23 cellular contexts compared by ENCODE assay signal in genomic region chr12:6057693-6058092, GRCh38.
DNase-seq lines count a peak whose midpoint lies in the region; ATAC-seq and TF ChIP-seq lines count a peak whose summit lies in the region.
"Had no signal": no experiment of that assay in that cellular context is flagged by ENCODE, and none has a peak within 500 bp of the region (broad histone marks: within the 10 kb centered on the region; RNA-seq: fewer than 3 reads in every experiment).

No MANE protein-coding gene starts in this region.

- H3K4ac ChIP-seq in H9 (ENCODE audit: low read depth, low read length) (no peak overlapping the region), trophoblast cell (ENCODE audit: low read depth, low read length) (peak overlapping the region; percentile 25)

- H3T11ph ChIP-seq in H9 (ENCODE audit: low read length), result no peak overlapping the region

- H2BK120ac ChIP-seq in H9 (ENCODE audit: low read depth, low read length, poor library complexity, severe bottlenecking) (no peak overlapping the region), trophoblast cell (ENCODE audit: insufficient read depth, low read length, poor library complexity) (peak overlapping the region; percentile 25)

- H3K4me2 ChIP-seq in H9 (ENCODE audit: insufficient read depth, insufficient read length, low read length), result peak overlapping the region; percentile 67
- peak overlapping the region; percentile 53 for H3K4me2 ChIP-seq in trophoblast cell (ENCODE audit: low read length)

- H3K56ac ChIP-seq in H9 (ENCODE audit: insufficient read length, low read depth, low read length), result no peak overlapping the region

- H3K14ac ChIP-seq in H9 (ENCODE audit: insufficient read depth, low read length) (peak overlapping the region; percentile 84; the same call in 1 of the 2 replicates), trophoblast cell (ENCODE audit: low read length) (peak overlapping the region; percentile 36)

- no peak overlapping the region for H4K91ac ChIP-seq in H9 (ENCODE audit: insufficient read length, low read depth, low read length)
- H4K91ac ChIP-seq in trophoblast cell (ENCODE audit: low read depth, low read length), result peak overlapping the region; percentile 50

- H4K8ac ChIP-seq in H9 (replicated peaks; ENCODE audit: insufficient read length, low read depth, low read length), result no peak overlapping the region
- peak overlapping the region; percentile 74 for H4K8ac ChIP-seq in trophoblast cell (ENCODE audit: low read depth, low read length)

- no peaks in the 10 kb centered on the region for H3K79me2 ChIP-seq in H9 (ENCODE audit: insufficient read depth, low read length)
- no peaks in the 10 kb centered on the region for H3K79me2 ChIP-seq in trophoblast cell (ENCODE audit: control insufficient read depth, insufficient read depth, low read length, poor library complexity)

- H3K27me3 Mint-ChIP-seq in H9 (ENCODE audit: low read depth), result peaks cover 24% of the 10 kb centered on the region
- H3K27me3 Mint-ChIP-seq in endodermal cell (ENCODE audit: insufficient read depth), result peaks cover 10% of the 10 kb centered on the region

- H4K5ac ChIP-seq in H9 (ENCODE audit: insufficient read length, low read depth, low read length), result no peak overlapping the region

- H2BK5ac ChIP-seq in H9 (ENCODE audit: insufficient read length, low read length), result no peak overlapping the region
- H2BK5ac ChIP-seq in trophoblast cell (ENCODE audit: low read depth, low read length, poor library complexity), result no peak overlapping the region

- H3K4me1 Mint-ChIP-seq in H9, result peaks cover 20 to 24% of the 10 kb centered on the region in 2 experiments
- H3K4me1 Mint-ChIP-seq in endodermal cell, result peaks cover 37% of the 10 kb centered on the region

- H3K4me3 ChIP-seq in endodermal cell (ENCODE audit: low read length) (no peak overlapping the region), trophoblast cell (ENCODE audit: low read depth, low read length) (no peak overlapping the region), HAP-1 (no peak overlapping the region)
- H3K4me3 ChIP-seq: body of pancreas, psoas muscle had no signal

- no peaks in the 10 kb centered on the region for H3K4me1 ChIP-seq in H9 (ENCODE audit: insufficient read depth, low read length)
- peaks cover 11% of the 10 kb centered on the region for H3K4me1 ChIP-seq in endodermal cell (ENCODE audit: control insufficient read depth, insufficient read depth, low read length)
- H3K4me1 ChIP-seq in trophoblast cell (ENCODE audit: control insufficient read depth in 1 of 2, insufficient read depth in 2 of 2, low read length in 2 of 2), result peaks cover 10 to 14% of the 10 kb centered on the region in 2 experiments
- no peaks in the 10 kb centered on the region for H3K4me1 ChIP-seq in HAP-1
- H3K4me1 ChIP-seq: psoas muscle had no signal

- H4K12ac ChIP-seq in trophoblast cell (ENCODE audit: low read depth, low read length), result peak overlapping the region; percentile 89

- intact Hi-C loops in left colon (cut with DNase I, micrococcal nuclease), result no loop called here

- DNase-seq in H9, result peak; percentile 96
- DNase-seq in endodermal cell, result peak; percentile 97
- DNase-seq in left kidney (ENCODE audit: low read depth, low spot score), result peak; percentile 67
- no peak for DNase-seq in trophoblast cell
- no peak for DNase-seq in activated CD4-positive, alpha-beta T cell treated with anti-CD3 and anti-CD28 coated beads, Interleukin-2, amount 50 U/mL, for 48 hours
- no peak for DNase-seq in HAP-1 (ENCODE audit: low spot score in 2 of 2)
- DNase-seq in left colon, result no peak
- DNase-seq in NCI-H2227 (lab: John Stamatoyannopoulos, UW; ENCODE audit: unreplicated experiment), result no peak
- DNase-seq: body of pancreas; DMS53; foreskin melanocyte; KG1; MV-4-11; naive B cell; NCI-H1694 treated with DMSO at 0.1 percent for 48 hours; NCI-H345; NK-92 treated with Interleukin-12 subunit alpha and Interleukin-12 subunit beta, amount 100 ng/mL, for 24 hours; psoas muscle; T-helper 9 cell had no signal

- H3K27me3 ChIP-seq in H9 (ENCODE audit: insufficient read depth, low read length) (no peaks in the 10 kb centered on the region), endodermal cell (ENCODE audit: control insufficient read depth, insufficient read depth, low read length, poor library complexity, severe bottlenecking) (no peaks in the 10 kb centered on the region), trophoblast cell (ENCODE audit: insufficient read depth, low read length) (no peaks in the 10 kb centered on the region), HAP-1 (ENCODE audit: low read depth) (no peaks in the 10 kb centered on the region)
- H3K27me3 ChIP-seq: body of pancreas had no signal

- H3K36me3 ChIP-seq in endodermal cell (ENCODE audit: control insufficient read depth, insufficient read depth, low read length) (peaks cover 42% of the 10 kb centered on the region), trophoblast cell (ENCODE audit: control insufficient read depth in 1 of 2, insufficient read depth in 2 of 2, low read length in 2 of 2) (no peaks in the 10 kb centered on the region), HAP-1 (replicated peaks) (no peaks in the 10 kb centered on the region)

- H3K18ac ChIP-seq in H9 (ENCODE audit: insufficient read length, low read depth, low read length) (no peak overlapping the region), trophoblast cell (ENCODE audit: low read length) (peak overlapping the region; percentile 62)

- H3K9me3 Mint-ChIP-seq in H9 (no peaks in the 10 kb centered on the region), endodermal cell (no peaks in the 10 kb centered on the region)
- H3K9me3 Mint-ChIP-seq: activated naive CD4-positive, alpha-beta T cell treated with anti-CD3 and anti-CD28 coated beads, Interleukin-2, amount 50 U/mL, for 72 hours; activated T-helper 1 cell treated with anti-CD3 and anti-CD28 coated beads, Interleukin-12 subunit alpha, Interleukin-12 subunit beta, Interleukin-2, Interleukin-4 antibody, amounts not matched to agents 30 ng/mL and 10 ng/mL and 1 ng/mL, durations not matched to agents 14 hours and 24 hours and 36 hours; naive B cell had no signal

- TF ChIP-seq CTCF in H9 (conservative IDR thresholded peaks at IDR 0.05) (peak; percentile 59), endodermal cell (conservative IDR thresholded peaks at IDR 0.05) (peak; percentile 80)

- H3K9me3 ChIP-seq in H9 (ENCODE audit: control insufficient read depth, low read depth, low read length) (no peaks in the 10 kb centered on the region), endodermal cell (ENCODE audit: control insufficient read depth, low read length) (no peaks in the 10 kb centered on the region), trophoblast cell (ENCODE audit: insufficient read depth, low read depth, low read length) (peaks cover 3% of the 10 kb centered on the region), HAP-1 (no peaks in the 10 kb centered on the region)
- H3K9me3 ChIP-seq: body of pancreas, psoas muscle had no signal

- peaks cover 6% of the 10 kb centered on the region for H3K23me2 ChIP-seq in H9 (ENCODE audit: insufficient read length, low read depth, low read length, poor library complexity, severe bottlenecking)

- H2BK20ac ChIP-seq in H9 (ENCODE audit: low read depth, low read length, poor library complexity, severe bottlenecking), result no peak overlapping the region

- peak overlapping the region; percentile 62 to 74 for H3K4me3 Mint-ChIP-seq in H9
- H3K4me3 Mint-ChIP-seq in endodermal cell, result peak overlapping the region; percentile 52
- H3K4me3 Mint-ChIP-seq: activated T-helper 1 cell treated with anti-CD3 and anti-CD28 coated beads, Interleukin-12 subunit alpha, Interleukin-12 subunit beta, Interleukin-2, Interleukin-4 antibody, amounts not matched to agents 30 ng/mL and 10 ng/mL and 1 ng/mL, durations not matched to agents 14 hours and 24 hours and 36 hours had no signal

- in situ Hi-C loops in HAP-1 (cut with MboI; ENCODE audit: low sequenced_read_pairs), result no loop called here

- H2AK5ac ChIP-seq in H9 (ENCODE audit: insufficient read length, low read length), result no peak overlapping the region
- peak overlapping the region; percentile 36 for H2AK5ac ChIP-seq in trophoblast cell (ENCODE audit: low read length)

- peak overlapping the region; percentile 39 to 91 (median 70); a peak in 4 of 7 replicates for H3K27ac Mint-ChIP-seq in H9
- H3K27ac Mint-ChIP-seq in endodermal cell, result peak overlapping the region; percentile 59
- H3K27ac Mint-ChIP-seq: activated naive CD4-positive, alpha-beta T cell treated with anti-CD3 and anti-CD28 coated beads, Interleukin-2, amount 50 U/mL, for 72 hours; activated T-helper 1 cell treated with anti-CD3 and anti-CD28 coated beads, Interleukin-12 subunit alpha, Interleukin-12 subunit beta, Interleukin-2, Interleukin-4 antibody, amounts not matched to agents 30 ng/mL and 10 ng/mL and 1 ng/mL, durations not matched to agents 14 hours and 24 hours and 36 hours; naive B cell had no signal

- WGBS in H9 (ENCODE audit: extremely low coverage, insufficient read length, low lambda C conversion rate), result no CpG with 5 or more reads among the region's 30 CpGs
- 24 to 45% methylated on average over 16 to 30 of the region's 30 CpGs for WGBS in endodermal cell (ENCODE audit: insufficient coverage in 1 of 2, insufficient read length in 1 of 2), 2 experiments
- no CpG with 5 or more reads among the region's 30 CpGs for WGBS in trophoblast cell (ENCODE audit: extremely low coverage, insufficient coverage, insufficient read length)

- H3K36me3 Mint-ChIP-seq in H9 (ENCODE audit: insufficient read depth in 1 of 3, low read depth in 3 of 3) (no peaks in the 10 kb centered on the region), endodermal cell (ENCODE audit: low read depth) (peaks cover 78% of the 10 kb centered on the region)
- H3K36me3 Mint-ChIP-seq: activated naive CD4-positive, alpha-beta T cell treated with anti-CD3 and anti-CD28 coated beads, Interleukin-2, amount 50 U/mL, for 72 hours; naive B cell had no signal

- H3K23ac ChIP-seq in H9 (ENCODE audit: insufficient read length, low read depth, low read length) (no peak overlapping the region), trophoblast cell (ENCODE audit: low read length) (no peak overlapping the region)

- H3K27ac ChIP-seq in H9 (ENCODE audit: insufficient read length, low read depth, low read length), result no peak overlapping the region
- H3K27ac ChIP-seq in endodermal cell (ENCODE audit: low read depth, low read length), result no peak overlapping the region
- H3K27ac ChIP-seq in trophoblast cell (ENCODE audit: low read depth, low read length), result no peak overlapping the region
- H3K27ac ChIP-seq: body of pancreas, coronary artery, psoas muscle had no signal

- H4K20me1 ChIP-seq in H9 (ENCODE audit: control insufficient read depth, insufficient read depth, insufficient read length), result no peaks in the 10 kb centered on the region

- H3K79me1 ChIP-seq in H9 (ENCODE audit: insufficient read depth, low read depth, low read length, poor library complexity, severe bottlenecking), result no peaks in the 10 kb centered on the region
- peaks cover 9% of the 10 kb centered on the region for H3K79me1 ChIP-seq in trophoblast cell (ENCODE audit: low read length)

- H2BK12ac ChIP-seq in H9 (ENCODE audit: insufficient read length, low read depth, low read length), result no peak overlapping the region
- peak overlapping the region; percentile 86 for H2BK12ac ChIP-seq in trophoblast cell (ENCODE audit: low read length)

- H2AFZ ChIP-seq in H9 (ENCODE audit: low read length) (no peak overlapping the region), trophoblast cell (ENCODE audit: insufficient read depth, low read length, poor library complexity) (no peak overlapping the region)

- no peak overlapping the region for H2BK15ac ChIP-seq in H9 (ENCODE audit: low read depth, low read length)

- H3K9ac ChIP-seq in H9 (ENCODE audit: extremely low read depth, insufficient read length, low read length), result no peak overlapping the region
- H3K9ac ChIP-seq in endodermal cell (ENCODE audit: extremely low read depth, low read length, poor library complexity, severe bottlenecking), result no peak overlapping the region
- H3K9ac ChIP-seq in trophoblast cell (ENCODE audit: low read length), result no peak overlapping the region

- no peak for ATAC-seq in left colon
- ATAC-seq: activated CD4-positive, CD25-positive, alpha-beta regulatory T cell treated with anti-CD3 and anti-CD28 coated beads, Interleukin-2, amount 50 U/mL, for 24 hours; activated naive CD4-positive, alpha-beta T cell treated with anti-CD3 and anti-CD28 coated beads, Interleukin-2, amount 50 U/mL, for 72 hours; body of pancreas; psoas muscle had no signal

Comparison
In these comparisons a context has a peak if more than half of its experiments do, and no peak if none do; other contexts are left out.
1. DNase-seq: peak in H9 (single experiment), endodermal cell (single experiment) and left kidney (single experiment); none in trophoblast cell (0 of 2), activated CD4-positive, alpha-beta T cell treated with anti-CD3 and anti-CD28 coated beads, Interleukin-2, amount 50 U/mL, for 48 hours (0 of 2), HAP-1 (0 of 2), left colon (0 of 2) and NCI-H2227 (single experiment).